1 cellular context compared by ENCODE assay signal in genomic region chrX:134241960-134242619, GRCh38.
TF ChIP-seq lines count a peak whose summit lies in the region.

No MANE protein-coding gene starts in this region.

TF ChIP-seq in H1, 55 proteins besides CTCF, POLR2A, EP300 and RAD21:
- TF ChIP-seq HDAC6 (IDR thresholded peaks at IDR 0.05; ENCODE audit: low read depth, low read length) (no peak), JUND (IDR thresholded peaks at IDR 0.05; ENCODE audit: low read length) (no peak), TEAD4 (IDR thresholded peaks at IDR 0.05; ENCODE audit: low read depth, low read length) (no peak), KDM1A (IDR thresholded peaks at IDR 0.05; ENCODE audit: borderline replicate concordance, low read length) (peak; percentile 84; the same call in 1 of the 2 replicates), HDAC2 (IDR thresholded peaks at IDR 0.05; ENCODE audit: borderline replicate concordance in 1 of 2, low read depth in 2 of 2, low read length in 2 of 2) (no peak), GTF2F1 (IDR thresholded peaks at IDR 0.05; ENCODE audit: borderline replicate concordance, low read depth, low read length) (no peak), KDM5A (IDR thresholded peaks at IDR 0.05; ENCODE audit: low read length) (no peak)
